Comparison of ENCODE assay signal across 24 cellular contexts in genomic region chr7:35793225-35793579, GRCh38. TPM values are rescaled to one million over a fixed set of nuclear protein-coding genes. Genes with fewer than 3 reads are reported as not detected.
DNase-seq lines count a peak whose midpoint lies in the region; ATAC-seq, FAIRE-seq and TF ChIP-seq lines count a peak whose summit lies in the region.
"Had no signal": no experiment of that assay in that cellular context is flagged by ENCODE, and none has a peak within 500 bp of the region (broad histone marks: within the 10 kb centered on the region; RNA-seq: fewer than 3 reads in every experiment).

No MANE protein-coding gene starts in this region.

- intact Hi-C loops in tibial artery (cut with DNase I; ENCODE audit: low total_unique reads): no loop called here

- H2AFZ ChIP-seq in astrocyte (ENCODE audit: low read depth, low read length): peak overlapping the region; percentile 19

- H2BK120ac ChIP-seq in mesendoderm (ENCODE audit: low read depth, low read length): no peak overlapping the region

- no peak overlapping the region for H3K4me3 Mint-ChIP-seq in astrocyte (ENCODE audit: unreplicated experiment)
- H3K4me3 Mint-ChIP-seq: activated naive CD4-positive, alpha-beta T cell treated with anti-CD3 and anti-CD28 coated beads, Interleukin-2, amount 10 ng/mL, durations not matched to agents 7 days and 5 days; naive B cell; T-helper 2 cell treated with Interferon-gamma antibody and Interleukin-4, amounts not matched to agents 5 μg/mL and 100 μg/mL, for 36 hours had no signal

- H3K23ac ChIP-seq in mesendoderm (ENCODE audit: low read length): no peak overlapping the region

- H3K18ac ChIP-seq in mesendoderm (ENCODE audit: low read length): no peak overlapping the region

- no peak overlapping the region for H3K4me3 ChIP-seq in astrocyte (ENCODE audit: insufficient read depth, low read depth, low read length)
- H3K4me3 ChIP-seq in fibroblast of the aortic adventitia (ENCODE audit: low read depth, low read length): no peak overlapping the region
- no peak overlapping the region for H3K4me3 ChIP-seq in mesendoderm (ENCODE audit: low read length)
- H3K4me3 ChIP-seq in tibial artery: no peak overlapping the region
- H3K4me3 ChIP-seq: K562, transverse colon had no signal

- H3K4me2 ChIP-seq in astrocyte (ENCODE audit: low read length) (peak overlapping the region; percentile 3), mesendoderm (ENCODE audit: low read length) (no peak overlapping the region)

- no peak for ATAC-seq in HG03159 (IDR thresholded peaks at IDR 0.05; ENCODE audit: unreplicated experiment)
- ATAC-seq: K562 had no signal

- no peaks in the 10 kb centered on the region for H3K79me1 ChIP-seq in mesendoderm (ENCODE audit: low read length)

- H3K36me3 ChIP-seq in astrocyte (ENCODE audit: insufficient read depth, low read length) (no peaks in the 10 kb centered on the region), mesendoderm (ENCODE audit: control insufficient read depth, insufficient read depth, low read length) (no peaks in the 10 kb centered on the region), tibial artery (no peaks in the 10 kb centered on the region)
- H3K36me3 ChIP-seq: transverse colon had no signal

- WGBS in mesendoderm (ENCODE audit: extremely low coverage, insufficient coverage, low lambda C conversion rate): no CpG with 5 or more reads among the region's 2 CpGs

- H3K9me3 Mint-ChIP-seq in astrocyte (ENCODE audit: unreplicated experiment): peaks cover 14% of the 10 kb centered on the region

- H3K4me1 Mint-ChIP-seq in astrocyte (ENCODE audit: low read depth, unreplicated experiment): peaks cover 4% of the 10 kb centered on the region

- H2BK15ac ChIP-seq in mesendoderm (replicated peaks; ENCODE audit: low read depth): no peak overlapping the region

- no peak overlapping the region for H3K9ac ChIP-seq in astrocyte (ENCODE audit: low read length)
- H3K9ac ChIP-seq in mesendoderm (ENCODE audit: low read length): no peak overlapping the region

- H3K27me3 Mint-ChIP-seq in astrocyte (ENCODE audit: low read depth, unreplicated experiment): no peaks in the 10 kb centered on the region
- H3K27me3 Mint-ChIP-seq: activated naive CD4-positive, alpha-beta T cell treated with anti-CD3 and anti-CD28 coated beads, Interleukin-2, amount 10 ng/mL, durations not matched to agents 7 days and 5 days; naive B cell had no signal

- H3K9me3 ChIP-seq in astrocyte (ENCODE audit: insufficient read depth, low read depth, low read length) (no peaks in the 10 kb centered on the region), tibial artery (no peaks in the 10 kb centered on the region)
- H3K9me3 ChIP-seq: transverse colon had no signal

- no peak for TF ChIP-seq CTCF in astrocyte (IDR thresholded peaks at IDR 0.05; ENCODE audit: insufficient read depth, low read depth, low read length)
- TF ChIP-seq CTCF in fibroblast of the aortic adventitia (IDR thresholded peaks at IDR 0.05; ENCODE audit: insufficient read depth, low read length): no peak
- no peak for TF ChIP-seq CTCF in tibial artery (IDR thresholded peaks at IDR 0.05)

- no peak for FAIRE-seq in astrocyte (lab: Jason Lieb, UNC)
- FAIRE-seq: colon had no signal

- H3K27ac Mint-ChIP-seq in astrocyte (ENCODE audit: unreplicated experiment): no peak overlapping the region
- H3K27ac Mint-ChIP-seq: activated naive CD4-positive, alpha-beta T cell treated with anti-CD3 and anti-CD28 coated beads, Interleukin-2, amount 10 ng/mL, durations not matched to agents 7 days and 5 days; naive B cell; T-helper 2 cell treated with Interferon-gamma antibody and Interleukin-4, amounts not matched to agents 5 μg/mL and 100 μg/mL, for 36 hours had no signal

- H2AK5ac ChIP-seq in mesendoderm (ENCODE audit: low read length): no peak overlapping the region

- no peak overlapping the region for H3K56ac ChIP-seq in mesendoderm (ENCODE audit: low read length)

- DNase-seq in astrocyte (ENCODE audit: low read depth) (peak; percentile 4), fibroblast of the aortic adventitia (ENCODE audit: low read depth) (peak; percentile 73), mesendoderm (peak; percentile 80), tibial artery (no peak), NCI-H1694 treated with DMSO at 0.1 percent for 48 hours (lab: John Stamatoyannopoulos, UW) (no peak), NCI-H2227 (lab: John Stamatoyannopoulos, UW; ENCODE audit: unreplicated experiment) (no peak), RPMI8226 (no peak)
- DNase-seq: activated CD4-positive, alpha-beta T cell treated with anti-CD3 and anti-CD28 coated beads for 1 hour; activated CD8-positive, alpha-beta memory T cell treated with anti-CD3 and anti-CD28 coated beads, Interleukin-2, amount 50 U/mL, for 4 hours; activated naive CD4-positive, alpha-beta T cell treated with anti-CD3 and anti-CD28 coated beads, Interleukin-2, amount 10 ng/mL, durations not matched to agents 7 days and 5 days; C1 segment of cervical spinal cord; DMS 273 treated with DMSO at 0.1 percent for 48 hours; erythroblast; head of caudate nucleus; naive B cell; NCI-H2171 treated with DMSO at 0.1 percent for 48 hours; NK-92 treated with Interleukin-12 subunit alpha and Interleukin-12 subunit beta, amount 100 ng/mL, for 24 hours; retina; SHP77 treated with DMSO at 0.1 percent for 48 hours; transverse colon had no signal

- no peak overlapping the region for H3K4ac ChIP-seq in mesendoderm (ENCODE audit: low read depth, low read length)

- H4K5ac ChIP-seq in mesendoderm (ENCODE audit: low read length): no peak overlapping the region

- H3K79me2 ChIP-seq in astrocyte (ENCODE audit: insufficient read depth, low read length) (no peaks in the 10 kb centered on the region), mesendoderm (ENCODE audit: control insufficient read depth, insufficient read depth, low read length) (no peaks in the 10 kb centered on the region)

- H3K4me1 ChIP-seq in astrocyte (ENCODE audit: insufficient read depth, low read length) (peaks cover 8% of the 10 kb centered on the region), mesendoderm (ENCODE audit: control insufficient read depth, low read depth, low read length) (no peaks in the 10 kb centered on the region), tibial artery (peaks cover 0 to 26% (median 13%) of the 10 kb centered on the region in 4 donors)
- H3K4me1 ChIP-seq: transverse colon had no signal

- H3K27ac ChIP-seq in astrocyte (ENCODE audit: low read depth, low read length): no peak overlapping the region
- H3K27ac ChIP-seq in mesendoderm (ENCODE audit: low read depth, low read length): no peak overlapping the region
- peak overlapping the region; percentile 49 to 71 for H3K27ac ChIP-seq in tibial artery
- H3K27ac ChIP-seq: transverse colon had no signal

- no peaks in the 10 kb centered on the region for H3K36me3 Mint-ChIP-seq in astrocyte (ENCODE audit: low read depth, unreplicated experiment)

- H4K20me1 ChIP-seq in astrocyte (ENCODE audit: insufficient read depth, low read length): no peaks in the 10 kb centered on the region

- no peaks in the 10 kb centered on the region for H3K27me3 ChIP-seq in astrocyte (ENCODE audit: insufficient read depth, low read length)
- H3K27me3 ChIP-seq in mesendoderm (ENCODE audit: insufficient read depth, low read length, poor library complexity): no peaks in the 10 kb centered on the region
- no peaks in the 10 kb centered on the region for H3K27me3 ChIP-seq in tibial artery
- H3K27me3 ChIP-seq: transverse colon had no signal

- no peak overlapping the region for H2BK5ac ChIP-seq in mesendoderm (ENCODE audit: low read length)

- no peak overlapping the region for H4K8ac ChIP-seq in mesendoderm (ENCODE audit: low read depth, low read length)

RNA-seq across cellular contexts. Expression of gene SEPTIN7, which starts 7.7 kb away (rescaled TPM):
- total RNA-seq in astrocyte (330 and 339 TPM in 2 replicates), fibroblast of the aortic adventitia (ENCODE audit: low replicate concordance) (351 and 582 TPM in 2 replicates)
- polyA plus RNA-seq in mesendoderm (2013, experiment 1 of 2): 174 TPM
- 173 TPM for polyA plus RNA-seq in mesendoderm (2013, experiment 2 of 2)

Comparison
In these comparisons a context has a peak if more than half of its experiments do, and no peak if none do; other contexts are left out.
1. DNase-seq: peak in astrocyte (single experiment), fibroblast of the aortic adventitia (single experiment) and mesendoderm (single experiment); none in tibial artery (0 of 2), NCI-H1694 treated with DMSO at 0.1 percent for 48 hours (single experiment), NCI-H2227 (single experiment) and RPMI8226 (single experiment).
2. H3K27ac ChIP-seq: peak in tibial artery (2 of 2); none in astrocyte (single experiment) and mesendoderm (single experiment).